17 cellular contexts compared by ENCODE assay signal in the genomic region with DNA sequence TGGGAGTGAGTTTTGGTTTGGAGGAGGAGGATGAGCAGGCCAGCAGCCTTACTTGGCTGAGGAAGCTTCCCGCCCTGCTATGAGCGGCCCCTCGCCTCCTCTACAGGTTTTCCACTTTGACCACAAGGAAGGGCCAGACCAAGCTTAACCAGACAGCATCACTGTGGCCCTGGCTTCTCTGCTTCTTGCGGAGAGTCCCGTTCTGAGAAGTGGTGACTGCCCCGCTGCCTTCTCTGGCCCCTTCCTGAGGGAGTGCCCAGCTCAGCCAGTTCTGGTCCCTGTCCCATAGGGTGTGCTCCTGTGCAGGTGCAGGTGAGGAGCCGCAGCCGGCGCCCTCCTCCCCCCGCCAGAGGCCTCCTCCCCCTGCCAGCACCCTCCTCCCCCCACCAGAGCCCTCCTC.
DNase-seq lines count a peak whose midpoint lies in the region; ATAC-seq and TF ChIP-seq lines count a peak whose summit lies in the region.
"Had no signal": no experiment of that assay in that cellular context is flagged by ENCODE, and none has a peak within 500 bp of the region (broad histone marks: within the 10 kb centered on the region; RNA-seq: fewer than 3 reads in every experiment).

No MANE protein-coding gene starts in this region.

- DNase-seq in H7 (peak; percentile 74), osteoblast (ENCODE audit: insufficient read length, low spot score, missing footprints) (peak; percentile 48), middle frontal gyrus (ENCODE audit: extremely low spot score, low spot score) (no peak), NCI-H1930 (lab: John Stamatoyannopoulos, UW) (no peak)
- DNase-seq: DMS53, MV-4-11, NCI-H1436, NCI-H2029 treated with DMSO at 0.1 percent for 48 hours, NCI-H774 had no signal

- H3K27ac Mint-ChIP-seq in dendritic cell treated with granulocyte-macrophage colony-stimulating factor and Interleukin-4, amounts not matched to agents 40 ng/mL and 50 ng/mL, for 4 days, result peak overlapping the region; percentile 85

- H3K27ac ChIP-seq in BLaER1 treated with 17β-estradiol and CSF1 and Interleukin-3, amounts not matched to agents 10 nM and 100 nM, result peak overlapping the region in 5 of 11 experiments; percentile 26 to 57 (median 34); a peak in 5 of 22 replicates
- no peak overlapping the region for H3K27ac ChIP-seq in osteoblast (ENCODE audit: low read depth, low read length)
- H3K27ac ChIP-seq: SK-N-MC had no signal

- ATAC-seq in HG03571 (IDR thresholded peaks at IDR 0.05; ENCODE audit: unreplicated experiment), result no peak
- ATAC-seq in HG02840 (IDR thresholded peaks at IDR 0.05; ENCODE audit: low FRiP score, unreplicated experiment), result no peak
- ATAC-seq: Panc1, Right ventricle myocardium inferior had no signal

- no peak overlapping the region for H3K4me3 Mint-ChIP-seq in dendritic cell treated with granulocyte-macrophage colony-stimulating factor and Interleukin-4, amounts not matched to agents 40 ng/mL and 50 ng/mL, for 4 days
- H3K4me3 Mint-ChIP-seq: CD14-positive monocyte had no signal

- H3K9me3 ChIP-seq in BLaER1 treated with 17β-estradiol and CSF1 and Interleukin-3, amounts not matched to agents 10 nM and 100 nM (replicated peaks in 1 of 11), result no peaks in the 10 kb centered on the region
- no peaks in the 10 kb centered on the region for H3K9me3 ChIP-seq in osteoblast (ENCODE audit: low read depth, low read length)

- no peak overlapping the region for H2AFZ ChIP-seq in osteoblast (ENCODE audit: low read length)

- H3K4me2 ChIP-seq in BLaER1 treated with 17β-estradiol and CSF1 and Interleukin-3, amounts not matched to agents 10 nM and 100 nM, result peak overlapping the region in 9 of 11 experiments; percentile 24 to 98 (median 62); a peak in 15 of 22 replicates
- no peak overlapping the region for H3K4me2 ChIP-seq in osteoblast (ENCODE audit: insufficient read depth, low read length)

- peaks cover 0 to 12% (median 0%) of the 10 kb centered on the region in 11 experiments; a peak in 4 of 22 replicates for H3K27me3 ChIP-seq in BLaER1 treated with 17β-estradiol and CSF1 and Interleukin-3, amounts not matched to agents 10 nM and 100 nM
- H3K27me3 ChIP-seq in H7 (ENCODE audit: control insufficient read depth, insufficient read depth, low read length) (no peaks in the 10 kb centered on the region), osteoblast (ENCODE audit: insufficient read depth, low read length) (peaks cover 4% of the 10 kb centered on the region)

- H4K20me1 ChIP-seq in BLaER1 treated with 17β-estradiol and CSF1 and Interleukin-3, amounts not matched to agents 10 nM and 100 nM, result peaks cover 6 to 89% (median 26%) of the 10 kb centered on the region in 11 experiments; a peak in 18 of 22 replicates
- H4K20me1 ChIP-seq in osteoblast (ENCODE audit: insufficient read depth, low read length), result no peaks in the 10 kb centered on the region

- H3K9me3 Mint-ChIP-seq in dendritic cell treated with granulocyte-macrophage colony-stimulating factor and Interleukin-4, amounts not matched to agents 40 ng/mL and 50 ng/mL, for 4 days, result no peaks in the 10 kb centered on the region
- H3K9me3 Mint-ChIP-seq: CD14-positive monocyte had no signal

- H3K36me3 Mint-ChIP-seq in dendritic cell treated with granulocyte-macrophage colony-stimulating factor and Interleukin-4, amounts not matched to agents 40 ng/mL and 50 ng/mL, for 4 days (ENCODE audit: low read depth), result peaks cover 64% of the 10 kb centered on the region

- intact Hi-C loops in dendritic cell treated with granulocyte-macrophage colony-stimulating factor and Interleukin-4, amounts not matched to agents 40 ng/mL and 50 ng/mL, for 4 days (cut with micrococcal nuclease), result loop anchor here (5.0 kb wide), 1 partner anchor 408 kb away; a partner anchor contains a TSS

- H3K36me3 ChIP-seq in BLaER1 treated with 17β-estradiol and CSF1 and Interleukin-3, amounts not matched to agents 10 nM and 100 nM, result peaks cover 0 to 49% (median 18%) of the 10 kb centered on the region in 11 experiments; a peak in 12 of 22 replicates
- H3K36me3 ChIP-seq in H7 (replicated peaks; ENCODE audit: control insufficient read depth, insufficient read depth, low read length) (no peaks in the 10 kb centered on the region), osteoblast (ENCODE audit: insufficient read depth, low read length) (no peaks in the 10 kb centered on the region)

- H3K4me1 Mint-ChIP-seq in dendritic cell treated with granulocyte-macrophage colony-stimulating factor and Interleukin-4, amounts not matched to agents 40 ng/mL and 50 ng/mL, for 4 days (ENCODE audit: low read depth), result peaks cover 82% of the 10 kb centered on the region

- H3K4me3 ChIP-seq in BLaER1 treated with 17β-estradiol and CSF1 and Interleukin-3, amounts not matched to agents 10 nM and 100 nM, result no peak overlapping the region
- H3K4me3 ChIP-seq in H7 (ENCODE audit: insufficient read depth, low read depth, low read length), result no peak overlapping the region
- no peak overlapping the region for H3K4me3 ChIP-seq in osteoblast (ENCODE audit: insufficient read depth, low read length)
- H3K4me3 ChIP-seq: SK-N-MC had no signal

- H3K9ac ChIP-seq in BLaER1 treated with 17β-estradiol and CSF1 and Interleukin-3, amounts not matched to agents 10 nM and 100 nM, result peak overlapping the region in 3 of 11 experiments; percentile 32 to 60 (median 40); a peak in 2 of 22 replicates

- TF ChIP-seq CTCF in osteoblast (IDR thresholded peaks at IDR 0.05; ENCODE audit: extremely low read depth, low read depth, low read length), result no peak

- H3K27me3 Mint-ChIP-seq in dendritic cell treated with granulocyte-macrophage colony-stimulating factor and Interleukin-4, amounts not matched to agents 40 ng/mL and 50 ng/mL, for 4 days, result no peaks in the 10 kb centered on the region

- H3K79me2 ChIP-seq in osteoblast (ENCODE audit: insufficient read depth, low read length), result no peaks in the 10 kb centered on the region

- peaks cover 65 to 98% (median 95%) of the 10 kb centered on the region in 10 experiments for H3K4me1 ChIP-seq in BLaER1 treated with 17β-estradiol and CSF1 and Interleukin-3, amounts not matched to agents 10 nM and 100 nM
- H3K4me1 ChIP-seq in osteoblast (ENCODE audit: insufficient read depth, low read length), result no peaks in the 10 kb centered on the region

Comparison
In these comparisons a context has a peak if more than half of its experiments do, and no peak if none do; other contexts are left out.
1. DNase-seq: peak in H7 (single experiment) and osteoblast (single experiment); none in middle frontal gyrus (single experiment) and NCI-H1930 (0 of 2).